Comparison of ENCODE assay signal across 8 cellular contexts in the genomic region with DNA sequence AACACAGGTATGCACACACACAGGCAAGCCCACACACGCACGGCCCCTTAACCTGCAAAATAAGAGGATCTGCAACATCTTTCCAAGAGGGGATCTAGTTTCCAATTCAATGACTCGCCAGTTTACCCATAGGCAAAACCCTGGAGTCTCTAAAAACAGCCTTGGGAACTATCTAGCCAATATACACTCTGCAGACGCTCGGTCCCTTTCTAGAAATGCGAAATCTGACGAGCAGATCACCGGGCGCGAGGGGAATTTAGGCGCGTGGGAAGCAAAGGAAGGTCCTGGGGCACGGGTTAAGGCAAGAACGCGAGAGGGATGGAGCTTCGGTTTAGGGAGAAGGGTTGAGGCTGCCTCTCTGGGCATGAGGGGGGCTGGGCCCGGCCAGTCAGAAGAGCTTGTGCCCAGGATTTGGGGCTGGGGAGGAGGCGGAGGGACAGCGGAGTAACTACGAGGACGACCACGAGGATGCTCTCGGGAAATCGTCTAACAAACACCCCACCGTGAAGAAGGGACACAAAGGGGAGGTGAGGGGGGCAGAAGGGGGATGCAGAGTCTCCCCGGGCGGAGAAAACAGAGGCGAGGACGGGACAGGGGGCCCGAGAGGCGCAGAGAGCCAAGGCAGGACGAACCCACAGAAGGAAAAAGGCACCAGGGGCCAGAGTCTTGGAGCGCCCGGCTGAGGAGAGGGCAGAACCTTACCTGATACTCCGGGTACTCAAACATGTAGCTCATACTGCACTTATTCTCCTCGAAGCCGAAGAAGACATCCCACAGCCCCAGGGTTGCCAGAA. TPM values are rescaled to one million over a fixed set of nuclear protein-coding genes. Genes with fewer than 3 reads are reported as not detected.
DNase-seq lines count a peak whose midpoint lies in the region; ATAC-seq and TF ChIP-seq lines count a peak whose summit lies in the region.

No MANE protein-coding gene starts in this region.

- H3K4me1 Mint-ChIP-seq in naive thymus-derived CD8-positive, alpha-beta T cell: peaks cover 22 to 49% (median 37%) of the 10 kb centered on the region in 4 donors

- H3K9me3 ChIP-seq in AG04450 (ENCODE audit: control insufficient read depth, insufficient read depth, low read length) (no peaks in the 10 kb centered on the region), transverse colon (no peaks in the 10 kb centered on the region)

- POLR2A ChIA-PET in AG04450 (lab: Yijun Ruan, JAX): interaction anchor here (1.0 to 3.1 kb wide), 2 partner anchors 34 to 127 kb away, joined by 3 to 14 read pairs; a partner anchor contains a TSS
- POLR2A ChIA-PET in naive thymus-derived CD8-positive, alpha-beta T cell (lab: Charles Lee): interaction anchor here (0.5 to 4.4 kb wide), 6 partner anchors 8 to 692 kb away, joined by 3 to 17 read pairs (median 6); a partner anchor contains a TSS

- ATAC-seq in GM18505 (IDR thresholded peaks at IDR 0.05; ENCODE audit: unreplicated experiment) (peak; percentile 29), HG02970 (IDR thresholded peaks at IDR 0.05; ENCODE audit: low FRiP score, unreplicated experiment) (peak; percentile 28)
- ATAC-seq in naive thymus-derived CD8-positive, alpha-beta T cell: peak; percentile 19 to 21

- H3K27ac Mint-ChIP-seq in naive thymus-derived CD8-positive, alpha-beta T cell: peak overlapping the region; percentile 86 to 96 (median 91)

- CTCF ChIA-PET in AG04450 (lab: Charles Lee): interaction anchor here (0.7 kb wide), 2 partner anchors 74 to 726 kb away, joined by 3 to 5 read pairs; no protein-coding TSS in a partner anchor

- no peak for TF ChIP-seq CTCF in AG04450 (IDR thresholded peaks at IDR 0.05; ENCODE audit: low read depth, low read length)
- no peak for TF ChIP-seq CTCF in transverse colon (IDR thresholded peaks at IDR 0.05)

- WGBS in transverse colon (ENCODE audit: low coverage in 1 of 2), 2 donors: 0 to 1% methylated on average over 23 to 37 of the region's 37 CpGs

- DNase-seq in AG04450 (ENCODE audit: low read depth, low spot score) (no peak), NCI-H2227 treated with DMSO at 0.1 percent for 48 hours (lab: John Stamatoyannopoulos, UW) (peak; percentile 77), fibroblast of gingiva (ENCODE audit: low read depth) (peak; percentile 27), transverse colon (peak; percentile 26)
- peak; percentile 40 for DNase-seq in activated T-cell treated with anti-CD3 and anti-CD28 coated beads, Interleukin-2, amount 50 U/mL, for 1 hour
- peak in 8 of 10 donors; percentile 3 to 26 (median 14) for DNase-seq in naive thymus-derived CD8-positive, alpha-beta T cell

- H3K4me3 ChIP-seq in AG04450 (ENCODE audit: low read depth, low read length) (peak overlapping the region; percentile 72), transverse colon (peak overlapping the region; percentile 79 to 97 (median 91))

- peaks cover 0 to 3% (median 0%) of the 10 kb centered on the region in 5 donors for H3K27me3 Mint-ChIP-seq in naive thymus-derived CD8-positive, alpha-beta T cell

- H3K4me1 ChIP-seq in transverse colon: peaks cover 4 to 35% (median 14%) of the 10 kb centered on the region in 4 donors

- no peaks in the 10 kb centered on the region for H3K27me3 ChIP-seq in AG04450 (ENCODE audit: control insufficient read depth, insufficient read depth, low read length)
- H3K27me3 ChIP-seq in transverse colon: no peaks in the 10 kb centered on the region

- H3K27ac ChIP-seq in AG04450 (ENCODE audit: low read depth, low read length): peak overlapping the region; percentile 62
- peak overlapping the region; percentile 90 to 95 (median 90) for H3K27ac ChIP-seq in transverse colon

- no peaks in the 10 kb centered on the region for H3K9me3 Mint-ChIP-seq in naive thymus-derived CD8-positive, alpha-beta T cell

- TF ChIP-seq POLR2A in GM18505 (IDR thresholded peaks at IDR 0.05; ENCODE audit: borderline replicate concordance, extremely low read depth, insufficient read depth, insufficient read length) (no peak), transverse colon (IDR thresholded peaks at IDR 0.05) (no peak)

- H3K4me3 Mint-ChIP-seq in naive thymus-derived CD8-positive, alpha-beta T cell: peak overlapping the region; percentile 91 to 99 (median 96)

- H3K36me3 Mint-ChIP-seq in naive thymus-derived CD8-positive, alpha-beta T cell: no peaks in the 10 kb centered on the region

- no peak for TF ChIP-seq EP300 in transverse colon (IDR thresholded peaks at IDR 0.05; ENCODE audit: low read depth)

- no peaks in the 10 kb centered on the region for H3K36me3 ChIP-seq in transverse colon

- in situ Hi-C loops in transverse colon (cut with MboI; ENCODE audit: low pct_ligation_motif_present in 1 of 4, low pct_unique_long_range_greater_than_20kb in 1 of 4, low sequenced_read_pairs in 3 of 4): no loop called here

- intact Hi-C loops in transverse colon (cut with DNase I; ENCODE audit: low total_unique reads): no loop called here

RNA-seq across cellular contexts. Expression of a gene that starts 0.5 kb away (rescaled TPM):
- 4.7 and 6.4 TPM in 2 replicates for polyA plus RNA-seq in AG04450 (2011; rRNA removed)
- polyA minus RNA-seq in AG04450 (2011; rRNA and poly(A)+ RNA removed): 4.5 and 9.3 TPM in 2 replicates
- total RNA-seq in naive thymus-derived CD8-positive, alpha-beta T cell: 1 to 10 TPM; 7.5 to 9.7 TPM
- polyA plus RNA-seq in naive thymus-derived CD8-positive, alpha-beta T cell: 1 to 10 TPM in 1 of 3 donors, under 1 TPM in 2; 0.64 to 1.6 (median 0.67) TPM
- 10 to 100 TPM; 15.8 to 26.6 (median 18.8) TPM for total RNA-seq in transverse colon
